Comparison of ENCODE assay signal across 15 cellular contexts in the genomic region with DNA sequence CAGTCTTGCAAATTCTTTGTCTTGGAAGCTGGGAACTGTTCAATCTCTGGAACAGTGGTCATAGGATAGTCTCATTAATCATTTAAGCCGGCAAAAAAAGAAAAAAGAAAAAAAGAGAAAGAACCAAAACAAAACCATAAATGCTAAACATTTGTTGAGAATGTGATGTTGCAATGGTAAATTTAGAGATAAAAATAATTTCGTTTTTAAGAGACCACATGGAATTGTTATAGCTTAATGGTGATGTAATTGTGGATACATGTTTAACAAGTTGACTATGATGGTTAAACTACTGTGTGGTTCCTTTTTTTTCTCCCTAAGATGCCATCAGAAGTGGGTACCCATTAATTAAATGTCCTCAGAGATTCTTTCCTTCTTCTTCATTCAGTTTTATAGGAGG.
"Had no signal": no experiment of that assay in that cellular context is flagged by ENCODE, and none has a peak within 500 bp of the region (broad histone marks: within the 10 kb centered on the region; RNA-seq: fewer than 3 reads in every experiment).

No MANE protein-coding gene starts in this region.

- H3K36me3 Mint-ChIP-seq: natural killer cell had no signal

- H3K4me2 ChIP-seq: hepatocyte had no signal

- H3K9me3 ChIP-seq: adrenal gland, neutrophil, tibial nerve had no signal

- H3K27ac Mint-ChIP-seq: activated CD8-positive, alpha-beta memory T cell treated with anti-CD3 and anti-CD28 coated beads, Interleukin-2, amount 10 ng/mL, durations not matched to agents 7 days and 5 days; activated naive CD4-positive, alpha-beta T cell treated with anti-CD3 and anti-CD28 coated beads, Interleukin-2, amount 10 ng/mL, durations not matched to agents 7 days and 5 days; stimulated activated naive B cell treated with anti-CD40 and anti-IgM and Interleukin-4, amounts not matched to agents 10 μg/mL and 1 μg/mL and 100 μg/mL, for 72 hours had no signal

- H3K4me1 Mint-ChIP-seq: activated CD8-positive, alpha-beta memory T cell treated with anti-CD3 and anti-CD28 coated beads, Interleukin-2, amount 10 ng/mL, durations not matched to agents 7 days and 5 days; activated naive CD4-positive, alpha-beta T cell treated with anti-CD3 and anti-CD28 coated beads, Interleukin-2, amount 10 ng/mL, durations not matched to agents 7 days and 5 days had no signal

- H3K4me3 ChIP-seq: adrenal gland, hepatocyte, tibial nerve had no signal

- H3K27me3 Mint-ChIP-seq: activated CD8-positive, alpha-beta memory T cell treated with anti-CD3 and anti-CD28 coated beads, Interleukin-2, amount 10 ng/mL, durations not matched to agents 7 days and 5 days; activated naive CD4-positive, alpha-beta T cell treated with anti-CD3 and anti-CD28 coated beads, Interleukin-2, amount 10 ng/mL, durations not matched to agents 7 days and 5 days; stimulated activated naive B cell treated with anti-CD40 and anti-IgM and Interleukin-4, amounts not matched to agents 10 μg/mL and 1 μg/mL and 100 μg/mL, for 72 hours had no signal

- H3K27ac ChIP-seq: adrenal gland, hepatocyte, neutrophil, tibial nerve, VCaP had no signal

- DNase-seq: activated CD4-positive, alpha-beta T cell treated with anti-CD3 and anti-CD28 coated beads for 1 hour; activated CD4-positive, alpha-beta T cell treated with anti-CD3 and anti-CD28 coated beads, Interleukin-2, amount 50 U/mL, for 48 hours; activated CD8-positive, alpha-beta memory T cell treated with anti-CD3 and anti-CD28 coated beads, Interleukin-2, amount 10 ng/mL, durations not matched to agents 7 days and 5 days; activated naive CD4-positive, alpha-beta T cell treated with anti-CD3 and anti-CD28 coated beads, Interleukin-2, amount 10 ng/mL, durations not matched to agents 7 days and 5 days; activated T-cell treated with anti-CD3 and anti-CD28 coated beads, Interleukin-2, amount 50 U/mL, for 1 hour; adrenal gland; mesendoderm; natural killer cell; stimulated activated CD4-positive, alpha-beta T cell treated with anti-CD3 and anti-CD28 coated beads, Interleukin-2, amount 100 ng/mL, for 48 hours; stimulated activated naive B cell treated with anti-CD40 and anti-IgM and Interleukin-4, amounts not matched to agents 10 μg/mL and 1 μg/mL and 100 μg/mL, for 72 hours; substantia nigra had no signal

- H3K4me3 Mint-ChIP-seq: activated CD8-positive, alpha-beta memory T cell treated with anti-CD3 and anti-CD28 coated beads, Interleukin-2, amount 10 ng/mL, durations not matched to agents 7 days and 5 days; activated naive CD4-positive, alpha-beta T cell treated with anti-CD3 and anti-CD28 coated beads, Interleukin-2, amount 10 ng/mL, durations not matched to agents 7 days and 5 days; natural killer cell; stimulated activated naive B cell treated with anti-CD40 and anti-IgM and Interleukin-4, amounts not matched to agents 10 μg/mL and 1 μg/mL and 100 μg/mL, for 72 hours had no signal

- ATAC-seq: activated CD8-positive, alpha-beta memory T cell treated with anti-CD3 and anti-CD28 coated beads, Interleukin-2, amount 10 ng/mL, durations not matched to agents 7 days and 5 days; natural killer cell; stimulated activated naive B cell treated with anti-CD40 and anti-IgM and Interleukin-4, amounts not matched to agents 10 μg/mL and 1 μg/mL and 100 μg/mL, for 72 hours had no signal

- H3K27me3 ChIP-seq: adrenal gland, hepatocyte, neutrophil, tibial nerve had no signal

- H2AFZ ChIP-seq: hepatocyte had no signal

- H3K79me2 ChIP-seq: hepatocyte had no signal
